20 cellular contexts compared by ENCODE assay signal in genomic region chr14:99556134-99556791, GRCh38.
"Had no signal": no experiment of that assay in that cellular context is flagged by ENCODE, and none has a peak within 500 bp of the region (broad histone marks: within the 10 kb centered on the region; RNA-seq: fewer than 3 reads in every experiment).

No MANE protein-coding gene starts in this region.

- H3K27ac Mint-ChIP-seq: activated naive CD4-positive, alpha-beta T cell treated with anti-CD3 and anti-CD28 coated beads, Interleukin-2, amount 50 U/mL, for 72 hours; nephron progenitor cell; stimulated activated memory B cell treated with anti-CD40 and anti-IgM and Interleukin-4, amounts not matched to agents 10 μg/mL and 1 μg/mL and 100 μg/mL, for 72 hours had no signal

- H3K36me3 Mint-ChIP-seq: activated naive CD4-positive, alpha-beta T cell treated with anti-CD3 and anti-CD28 coated beads, Interleukin-2, amount 50 U/mL, for 72 hours; stimulated activated memory B cell treated with anti-CD40 and anti-IgM and Interleukin-4, amounts not matched to agents 10 μg/mL and 1 μg/mL and 100 μg/mL, for 72 hours had no signal

- H3K4me1 ChIP-seq: ascending aorta, psoas muscle had no signal

- H3K9me3 ChIP-seq: adrenal gland, ascending aorta, psoas muscle, right atrium auricular region, testis, upper lobe of left lung had no signal

- H3K9me3 Mint-ChIP-seq: activated naive CD4-positive, alpha-beta T cell treated with anti-CD3 and anti-CD28 coated beads, Interleukin-2, amount 50 U/mL, for 72 hours had no signal

- H3K4me3 ChIP-seq: adrenal gland, ascending aorta, psoas muscle, right atrium auricular region, testis, upper lobe of left lung had no signal

- H3K4me1 Mint-ChIP-seq: stimulated activated memory B cell treated with anti-CD40 and anti-IgM and Interleukin-4, amounts not matched to agents 10 μg/mL and 1 μg/mL and 100 μg/mL, for 72 hours had no signal

- H3K36me3 ChIP-seq: adrenal gland, ascending aorta, right atrium auricular region, upper lobe of left lung had no signal

- ATAC-seq: activated naive CD4-positive, alpha-beta T cell treated with anti-CD3 and anti-CD28 coated beads, Interleukin-2, amount 50 U/mL, for 72 hours; left ventricle myocardium superior; psoas muscle; SK-N-SH treated with all-trans-retinoic acid at 6 μM for 48 hours; stimulated activated memory B cell treated with anti-CD40 and anti-IgM and Interleukin-4, amounts not matched to agents 10 μg/mL and 1 μg/mL and 100 μg/mL, for 72 hours had no signal

- H3K27ac ChIP-seq: ascending aorta, psoas muscle, right atrium auricular region, testis, upper lobe of left lung, WERI-Rb-1 had no signal

- H3K4me3 Mint-ChIP-seq: nephron progenitor cell; stimulated activated memory B cell treated with anti-CD40 and anti-IgM and Interleukin-4, amounts not matched to agents 10 μg/mL and 1 μg/mL and 100 μg/mL, for 72 hours had no signal

- DNase-seq: activated CD4-positive, alpha-beta T cell treated with anti-CD3 and anti-CD28 coated beads for 1 hour; activated CD4-positive, alpha-beta T cell treated with anti-CD3 and anti-CD28 coated beads, Interleukin-2, amount 50 U/mL, for 1 hour; activated gamma-delta T cell treated with Interleukin-2 at 50 U/mL for 16 hours; activated T-cell treated with anti-CD3 and anti-CD28 coated beads, Interleukin-2, amount 50 U/mL, for 1 hour; adrenal gland; central memory CD4-positive, alpha-beta T cell; effector memory CD4-positive, alpha-beta T cell; hypothalamus; left ventricle myocardium superior; nephron progenitor cell; psoas muscle; stimulated activated CD4-positive, alpha-beta T cell treated with anti-CD3 and anti-CD28 coated beads, Interleukin-12 subunit alpha, Interleukin-12 subunit beta, amount 100 ng/mL, for 4 hours; testis; upper lobe of left lung; WERI-Rb-1 had no signal

- H3K27me3 ChIP-seq: adrenal gland, ascending aorta, right atrium auricular region, testis, upper lobe of left lung had no signal

- H3K27me3 Mint-ChIP-seq: stimulated activated memory B cell treated with anti-CD40 and anti-IgM and Interleukin-4, amounts not matched to agents 10 μg/mL and 1 μg/mL and 100 μg/mL, for 72 hours had no signal
